In the genomic region with DNA sequence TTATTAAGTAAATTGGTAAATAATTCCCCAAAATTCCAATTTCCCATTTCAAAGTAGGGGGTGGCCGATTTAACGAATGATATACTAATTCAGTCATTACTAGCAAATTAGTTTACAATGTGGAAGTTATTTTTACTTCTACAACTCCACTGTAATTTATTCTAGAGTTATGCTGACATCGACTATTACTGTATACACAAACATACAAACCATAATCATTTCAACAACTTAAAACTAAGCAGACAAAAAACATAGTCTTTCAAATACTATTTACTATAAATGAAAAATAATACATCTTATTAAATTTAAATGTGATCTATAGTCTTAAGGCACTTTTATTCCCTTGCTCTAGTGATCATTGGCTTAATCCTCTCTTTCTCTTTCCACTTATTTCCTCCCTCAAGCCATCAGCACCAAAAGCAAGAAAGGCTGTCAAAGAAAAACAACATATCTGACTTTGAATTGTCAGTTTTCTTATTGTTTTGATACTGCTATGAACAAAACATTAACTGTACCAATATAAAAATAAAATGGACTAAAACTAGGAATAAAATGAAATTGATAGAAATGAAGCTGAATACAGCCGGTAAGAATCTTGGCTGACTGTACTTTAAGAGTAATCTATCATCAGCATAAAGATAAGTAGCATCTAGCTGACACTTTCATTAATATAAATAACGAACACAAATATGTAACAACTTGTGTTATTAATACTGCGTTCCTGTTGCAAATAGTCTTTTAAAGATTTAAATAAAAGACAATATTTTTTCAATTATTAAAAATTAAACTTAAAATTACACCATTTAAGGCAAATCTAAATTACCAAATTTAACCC, we compare ENCODE assay signal across 9 cellular contexts. TPM values are rescaled to one million over a fixed set of nuclear protein-coding genes. Genes with fewer than 3 reads are reported as not detected.
DNase-seq lines count a peak whose midpoint lies in the region; ATAC-seq and TF ChIP-seq lines count a peak whose summit lies in the region.
"Had no signal": no experiment of that assay in that cellular context is flagged by ENCODE, and none has a peak within 500 bp of the region (broad histone marks: within the 10 kb centered on the region; RNA-seq: fewer than 3 reads in every experiment).

No MANE protein-coding gene starts in this region.

- ATAC-seq in HG03571 (IDR thresholded peaks at IDR 0.05; ENCODE audit: unreplicated experiment): no peak

- intact Hi-C loops in activated CD4-positive, alpha-beta T cell treated with anti-CD3 and anti-CD28 coated beads, Interleukin-2, amount 10 ng/mL, durations not matched to agents 24 days and 14 days (cut with micrococcal nuclease): no loop called here

- H3K36me3 ChIP-seq in iPS-18a (ENCODE audit: control insufficient read depth, low read depth, low read length) (no peaks in the 10 kb centered on the region), subcutaneous abdominal adipose tissue (ENCODE audit: control insufficient read depth in 5 of 5, insufficient read depth in 5 of 5, low read length in 5 of 5) (no peaks in the 10 kb centered on the region)

- H3K4me3 ChIP-seq in iPS-18a (ENCODE audit: low read length) (peak overlapping the region; percentile 74), subcutaneous abdominal adipose tissue (ENCODE audit: low read depth in 1 of 5, low read length in 5 of 5) (peak overlapping the region; percentile 40 to 90 (median 81))

- H3K27me3 Mint-ChIP-seq in HFFc6 (ENCODE audit: insufficient read depth) (no peaks in the 10 kb centered on the region), brain (peaks cover 7% of the 10 kb centered on the region)
- H3K27me3 Mint-ChIP-seq in activated CD4-positive, alpha-beta T cell treated with anti-CD3 and anti-CD28 coated beads, Interleukin-2, amount 10 ng/mL, durations not matched to agents 24 days and 14 days: peaks cover 43% of the 10 kb centered on the region

- H3K36me3 Mint-ChIP-seq in HFFc6 (ENCODE audit: low read depth): peaks cover 35% of the 10 kb centered on the region
- peaks cover 29% of the 10 kb centered on the region for H3K36me3 Mint-ChIP-seq in brain
- peaks cover 2% of the 10 kb centered on the region for H3K36me3 Mint-ChIP-seq in activated CD4-positive, alpha-beta T cell treated with anti-CD3 and anti-CD28 coated beads, Interleukin-2, amount 10 ng/mL, durations not matched to agents 24 days and 14 days (ENCODE audit: low read depth)

- no peaks in the 10 kb centered on the region for H3K4me1 ChIP-seq in iPS-18a (ENCODE audit: control insufficient read depth, low read depth, low read length)
- H3K4me1 ChIP-seq in subcutaneous abdominal adipose tissue (ENCODE audit: control insufficient read depth in 5 of 5, insufficient read depth in 5 of 5, low read length in 5 of 5): peaks cover 0 to 47% (median 35%) of the 10 kb centered on the region in 5 donors

- H3K4me3 Mint-ChIP-seq in HFFc6 (peak overlapping the region; percentile 99), brain (peak overlapping the region; percentile 93 to 99 (median 96))
- H3K4me3 Mint-ChIP-seq in activated CD4-positive, alpha-beta T cell treated with anti-CD3 and anti-CD28 coated beads, Interleukin-2, amount 10 ng/mL, durations not matched to agents 24 days and 14 days: no peak overlapping the region

- H3K9me3 Mint-ChIP-seq in HFFc6 (no peaks in the 10 kb centered on the region), brain (peaks cover 0 to 5% (median 3%) of the 10 kb centered on the region in 5 experiments)
- H3K9me3 Mint-ChIP-seq in activated CD4-positive, alpha-beta T cell treated with anti-CD3 and anti-CD28 coated beads, Interleukin-2, amount 10 ng/mL, durations not matched to agents 24 days and 14 days: no peaks in the 10 kb centered on the region

- H3K27me3 ChIP-seq in iPS-18a (ENCODE audit: control insufficient read depth, insufficient read depth, low read length) (no peaks in the 10 kb centered on the region), subcutaneous abdominal adipose tissue (ENCODE audit: control insufficient read depth in 5 of 5, insufficient read depth in 4 of 5, low read length in 5 of 5) (no peaks in the 10 kb centered on the region)

- H3K9ac ChIP-seq in iPS-18a (ENCODE audit: low read length) (no peak overlapping the region), subcutaneous abdominal adipose tissue (ENCODE audit: low read length in 5 of 5) (peak overlapping the region in 4 of 5 donors; percentile 11 to 84 (median 27))

- peak overlapping the region; percentile 51; the same call in 1 of the 2 replicates for H3K27ac Mint-ChIP-seq in HFFc6
- peak overlapping the region in 2 of 5 experiments; percentile 42 to 60 for H3K27ac Mint-ChIP-seq in brain
- no peak overlapping the region for H3K27ac Mint-ChIP-seq in activated CD4-positive, alpha-beta T cell treated with anti-CD3 and anti-CD28 coated beads, Interleukin-2, amount 10 ng/mL, durations not matched to agents 24 days and 14 days

- DNase-seq in HFFc6 (no peak), GM10266 (ENCODE audit: extremely low spot score) (no peak)
- DNase-seq in activated CD4-positive, alpha-beta T cell treated with anti-CD3 and anti-CD28 coated beads, Interleukin-2, amount 10 ng/mL, durations not matched to agents 24 days and 14 days: no peak
- DNase-seq: midbrain, NCI-H1436 treated with DMSO at 0.1 percent for 48 hours had no signal

- no peaks in the 10 kb centered on the region for H3K9me3 ChIP-seq in iPS-18a (ENCODE audit: control insufficient read depth, low read depth, low read length)
- H3K9me3 ChIP-seq in subcutaneous abdominal adipose tissue (ENCODE audit: control insufficient read depth in 5 of 5, low read length in 5 of 5): no peaks in the 10 kb centered on the region

- H3K4me1 Mint-ChIP-seq in HFFc6 (ENCODE audit: low read depth) (peaks cover 50% of the 10 kb centered on the region), brain (peaks cover 49% of the 10 kb centered on the region)
- H3K4me1 Mint-ChIP-seq in activated CD4-positive, alpha-beta T cell treated with anti-CD3 and anti-CD28 coated beads, Interleukin-2, amount 10 ng/mL, durations not matched to agents 24 days and 14 days: peaks cover 3% of the 10 kb centered on the region

- no peak for TF ChIP-seq CTCF in HFFc6 (IDR thresholded peaks at IDR 0.05)
- no peak for TF ChIP-seq CTCF in brain (conservative IDR thresholded peaks at IDR 0.05)
- no peak for TF ChIP-seq CTCF in GM10266 (IDR thresholded peaks at IDR 0.05; ENCODE audit: control insufficient read depth, insufficient read depth, low read depth, missing control alignments)

- no peak overlapping the region for H3K27ac ChIP-seq in iPS-18a (ENCODE audit: low read length)
- no peak overlapping the region for H3K27ac ChIP-seq in subcutaneous abdominal adipose tissue (ENCODE audit: low read depth, low read length)

RNA-seq across cellular contexts. Expression of a gene that starts 4.1 kb away (rescaled TPM):
- total RNA-seq in HFFc6 (2021; fragmentation: NEBNext Ultra II Directional; extraction: Animal tissue kit (Norgen Biotek cat#: 25700)): 10 to 100 TPM; 32.8 to 37.8 (median 35.8) TPM
- 12.2 TPM for polyA plus RNA-seq in brain (ENCODE audit: insufficient read depth, low read depth, low replicate concordance)
- total RNA-seq in activated CD4-positive, alpha-beta T cell treated with anti-CD3 and anti-CD28 coated beads, Interleukin-2, amount 10 ng/mL, durations not matched to agents 24 days and 14 days: 1.2 TPM in 2 replicates

Comparison
In these comparisons a context has a peak if more than half of its experiments do, and no peak if none do; other contexts are left out.
1. RNA of a gene that starts 4.1 kb away (total RNA-seq): 32.8 to 37.8 TPM in HFFc6; 1.2 TPM in activated CD4-positive, alpha-beta T cell treated with anti-CD3 and anti-CD28 coated beads, Interleukin-2, amount 10 ng/mL, durations not matched to agents 24 days and 14 days; every median in the first group is over 10 times any median in the second.